Comparison of ENCODE assay signal across 8 cellular contexts in genomic region chr12:102479099-102479887, GRCh38. TPM values are rescaled to one million over a fixed set of nuclear protein-coding genes. Genes with fewer than 3 reads are reported as not detected.
A peak's percentile ranks its signal among the peaks of the same experiment; 100 is the strongest.
DNase-seq lines count a peak whose midpoint lies in the region; ATAC-seq and TF ChIP-seq lines count a peak whose summit lies in the region.

No MANE protein-coding gene starts in this region.

- H3K4me1 Mint-ChIP-seq in activated naive CD8-positive, alpha-beta T cell treated with anti-CD3 and anti-CD28 coated beads, Interleukin-2, amount 10 ng/mL, durations not matched to agents 7 days and 5 days, result peaks cover 36% of the 10 kb centered on the region
- H3K4me1 Mint-ChIP-seq in activated naive CD8-positive, alpha-beta T cell treated with anti-CD3 and anti-CD28 coated beads, Interleukin-2, amount 50 U/mL, for 24 hours, result peaks cover 53% of the 10 kb centered on the region

- intact Hi-C loops in mucosa of descending colon (cut with DNase I, micrococcal nuclease), result no loop called here

- POLR2A ChIA-PET in activated naive CD8-positive, alpha-beta T cell treated with anti-CD3 and anti-CD28 coated beads, Interleukin-2, amount 10 ng/mL, durations not matched to agents 7 days and 5 days (lab: Charles Lee), result interaction anchor here (0.8 to 1.9 kb wide), 3 partner anchors 9 to 417 kb away, joined by 3 to 5 read pairs (median 5); partner anchors contain the start of genes NUP37, PARPBP and WASHC3

- H3K36me3 Mint-ChIP-seq in activated naive CD8-positive, alpha-beta T cell treated with anti-CD3 and anti-CD28 coated beads, Interleukin-2, amount 10 ng/mL, durations not matched to agents 7 days and 5 days, result peaks cover 5% of the 10 kb centered on the region
- no peaks in the 10 kb centered on the region for H3K36me3 Mint-ChIP-seq in activated naive CD8-positive, alpha-beta T cell treated with anti-CD3 and anti-CD28 coated beads, Interleukin-2, amount 50 U/mL, for 24 hours (ENCODE audit: low read depth)

- TF ChIP-seq CTCF in WI38 (IDR thresholded peaks at IDR 0.05; ENCODE audit: low read depth, low read length), result no peak
- TF ChIP-seq CTCF in mucosa of descending colon (IDR thresholded peaks at IDR 0.05), result no peak

- no peak for DNase-seq in activated naive CD8-positive, alpha-beta T cell treated with anti-CD3 and anti-CD28 coated beads, Interleukin-2, amount 10 ng/mL, durations not matched to agents 7 days and 5 days
- no peak for DNase-seq in activated naive CD8-positive, alpha-beta T cell treated with anti-CD3 and anti-CD28 coated beads, Interleukin-2, amount 50 U/mL, for 24 hours
- DNase-seq in mucosa of descending colon (peak in 1 of 3 donors; percentile 26), cerebellar nuclear complex (lab: John Stamatoyannopoulos, UW) (no peak), Kasumi-1 (lab: John Stamatoyannopoulos, UW) (no peak)
- DNase-seq in activated effector memory CD4-positive, alpha-beta T cell treated with anti-CD3 and anti-CD28 coated beads, Interleukin-2, amount 50 U/mL, for 16 hours, result no peak

- H3K9me3 ChIP-seq in mucosa of descending colon, result no peaks in the 10 kb centered on the region

- peak overlapping the region; percentile 13; the same call in 1 of the 2 replicates for H3K4me3 ChIP-seq in WI38 (ENCODE audit: low read depth, low read length)
- no peak overlapping the region for H3K4me3 ChIP-seq in mucosa of descending colon

- no peaks in the 10 kb centered on the region for H3K27me3 Mint-ChIP-seq in activated naive CD8-positive, alpha-beta T cell treated with anti-CD3 and anti-CD28 coated beads, Interleukin-2, amount 10 ng/mL, durations not matched to agents 7 days and 5 days
- H3K27me3 Mint-ChIP-seq in activated naive CD8-positive, alpha-beta T cell treated with anti-CD3 and anti-CD28 coated beads, Interleukin-2, amount 50 U/mL, for 24 hours, result peaks cover 4% of the 10 kb centered on the region

- no peak overlapping the region for H3K27ac Mint-ChIP-seq in activated naive CD8-positive, alpha-beta T cell treated with anti-CD3 and anti-CD28 coated beads, Interleukin-2, amount 10 ng/mL, durations not matched to agents 7 days and 5 days
- no peak overlapping the region for H3K27ac Mint-ChIP-seq in activated naive CD8-positive, alpha-beta T cell treated with anti-CD3 and anti-CD28 coated beads, Interleukin-2, amount 50 U/mL, for 24 hours

- no peaks in the 10 kb centered on the region for H3K4me1 ChIP-seq in mucosa of descending colon (ENCODE audit: low read depth)

- peak; percentile 49 for ATAC-seq in activated naive CD8-positive, alpha-beta T cell treated with anti-CD3 and anti-CD28 coated beads, Interleukin-2, amount 10 ng/mL, durations not matched to agents 7 days and 5 days (ENCODE audit: low read depth)
- ATAC-seq in activated naive CD8-positive, alpha-beta T cell treated with anti-CD3 and anti-CD28 coated beads, Interleukin-2, amount 50 U/mL, for 24 hours, result no peak
- ATAC-seq in HG03045 (IDR thresholded peaks at IDR 0.05; ENCODE audit: unreplicated experiment) (peak; percentile 29), mucosa of descending colon (peak; percentile 24)

- H3K36me3 ChIP-seq in mucosa of descending colon (ENCODE audit: low read depth), result no peaks in the 10 kb centered on the region

- peaks cover 1% of the 10 kb centered on the region for H3K9me3 Mint-ChIP-seq in activated naive CD8-positive, alpha-beta T cell treated with anti-CD3 and anti-CD28 coated beads, Interleukin-2, amount 10 ng/mL, durations not matched to agents 7 days and 5 days
- H3K9me3 Mint-ChIP-seq in activated naive CD8-positive, alpha-beta T cell treated with anti-CD3 and anti-CD28 coated beads, Interleukin-2, amount 50 U/mL, for 24 hours, result no peaks in the 10 kb centered on the region

- no peak overlapping the region for H3K4me3 Mint-ChIP-seq in activated naive CD8-positive, alpha-beta T cell treated with anti-CD3 and anti-CD28 coated beads, Interleukin-2, amount 10 ng/mL, durations not matched to agents 7 days and 5 days
- no peak overlapping the region for H3K4me3 Mint-ChIP-seq in activated naive CD8-positive, alpha-beta T cell treated with anti-CD3 and anti-CD28 coated beads, Interleukin-2, amount 50 U/mL, for 24 hours

RNA-seq across cellular contexts. Expression of gene IGF1, which starts 1.1 kb away (rescaled TPM):
- 1 to 10 TPM; 1.3 to 1.6 TPM for total RNA-seq in activated naive CD8-positive, alpha-beta T cell treated with anti-CD3 and anti-CD28 coated beads, Interleukin-2, amount 10 ng/mL, durations not matched to agents 7 days and 5 days
- 10 to 100 TPM in 1 of 3 donors, 1 to 10 TPM in 2; 2.5 to 12.6 (median 9.4) TPM for total RNA-seq in mucosa of descending colon
